In the genomic region with DNA sequence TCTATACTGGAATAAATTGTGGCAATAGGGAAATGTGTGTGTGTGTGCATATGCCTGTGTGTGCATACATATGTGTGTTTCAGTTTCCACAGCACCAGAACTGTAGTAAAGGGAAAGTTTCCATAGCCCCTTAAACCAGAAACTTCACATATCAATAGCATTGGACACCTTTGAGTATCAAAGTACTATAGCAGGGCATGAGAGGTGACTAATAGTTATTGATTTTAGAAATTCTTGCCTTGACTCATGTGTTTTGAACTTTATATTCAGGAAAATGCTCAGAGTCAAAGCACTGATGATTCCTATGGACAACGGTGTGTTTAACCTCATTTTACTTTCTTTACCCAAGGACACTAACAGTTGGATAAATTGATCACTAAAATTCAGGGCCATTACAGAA, we compare ENCODE assay signal across 31 cellular contexts. TPM values are rescaled to one million over a fixed set of nuclear protein-coding genes. Genes with fewer than 3 reads are reported as not detected.
"Had no signal": no experiment of that assay in that cellular context is flagged by ENCODE, and none has a peak within 500 bp of the region (broad histone marks: within the 10 kb centered on the region; RNA-seq: fewer than 3 reads in every experiment).

No MANE protein-coding gene starts in this region.

- ATAC-seq: activated T-cell treated with anti-CD3 and anti-CD28 coated beads, Interleukin-2, amount 50 U/mL, for 4 hours had no signal

- H3K4me3 Mint-ChIP-seq: activated CD4-positive, alpha-beta memory T cell treated with anti-CD3 and anti-CD28 coated beads for 36 hours; activated naive CD4-positive, alpha-beta T cell treated with anti-CD3 and anti-CD28 coated beads, Interleukin-2, amount 10 ng/mL, durations not matched to agents 7 days and 5 days; activated T-cell treated with anti-CD3 and anti-CD28 coated beads, Interleukin-2, amount 50 U/mL, for 4 hours; activated T-helper 1 cell treated with anti-CD3 and anti-CD28 coated beads, Interleukin-12 subunit alpha, Interleukin-12 subunit beta, Interleukin-2, Interleukin-4 antibody, amounts not matched to agents 30 ng/mL and 10 ng/mL and 1 ng/mL, durations not matched to agents 14 hours and 24 hours and 36 hours; brain; T-helper 2 cell treated with Interferon-gamma antibody and Interleukin-4, amounts not matched to agents 5 μg/mL and 100 μg/mL, for 36 hours had no signal

- H3K36me3 Mint-ChIP-seq: activated CD4-positive, alpha-beta memory T cell treated with anti-CD3 and anti-CD28 coated beads for 36 hours; activated naive CD4-positive, alpha-beta T cell treated with anti-CD3 and anti-CD28 coated beads, Interleukin-2, amount 10 ng/mL, durations not matched to agents 7 days and 5 days; brain had no signal

- FAIRE-seq: bronchial epithelial cell, TTC549 had no signal

- H3K27ac Mint-ChIP-seq: activated CD4-positive, alpha-beta memory T cell treated with anti-CD3 and anti-CD28 coated beads for 36 hours; activated naive CD4-positive, alpha-beta T cell treated with anti-CD3 and anti-CD28 coated beads, Interleukin-2, amount 10 ng/mL, durations not matched to agents 7 days and 5 days; activated T-helper 1 cell treated with anti-CD3 and anti-CD28 coated beads, Interleukin-12 subunit alpha, Interleukin-12 subunit beta, Interleukin-2, Interleukin-4 antibody, amounts not matched to agents 30 ng/mL and 10 ng/mL and 1 ng/mL, durations not matched to agents 14 hours and 24 hours and 36 hours; brain; T-helper 2 cell treated with Interferon-gamma antibody and Interleukin-4, amounts not matched to agents 5 μg/mL and 100 μg/mL, for 36 hours had no signal

- DNase-seq: activated CD4-positive, alpha-beta memory T cell treated with anti-CD3 and anti-CD28 coated beads for 36 hours; activated CD4-positive, alpha-beta T cell treated with anti-CD3 and anti-CD28 coated beads, Interleukin-2, amount 50 U/mL, for 1 hour; activated CD8-positive, alpha-beta memory T cell treated with anti-CD3 and anti-CD28 coated beads, Interleukin-2, amount 50 U/mL, for 4 hours; activated effector memory CD4-positive, alpha-beta T cell treated with Interleukin-2 at 50 U/mL for 16 hours; activated naive CD4-positive, alpha-beta T cell treated with anti-CD3 and anti-CD28 coated beads, Interleukin-2, amount 10 ng/mL, durations not matched to agents 7 days and 5 days; activated T-cell treated with anti-CD3 and anti-CD28 coated beads for 4 hours; activated T-cell treated with anti-CD3 and anti-CD28 coated beads, Interleukin-2, amount 50 U/mL, for 4 hours; anterior cingulate cortex; caudate nucleus; cerebellar nuclear complex; MM.1S; MV-4-11; NCI-H1092; NCI-H1436 treated with DMSO at 0.1 percent for 48 hours; NCI-H1694 treated with DMSO at 0.1 percent for 48 hours; NCI-H2029 treated with DMSO at 0.1 percent for 48 hours; NCI-H2107; NCI-H2171; NCI-H510A; NCI-H526; NCI-H748 treated with DMSO at 0.1 percent for 48 hours; NK-92 treated with Interleukin-12 subunit alpha and Interleukin-12 subunit beta, amount 100 ng/mL, for 24 hours; Right ventricle myocardium superior had no signal

- H3K9me3 Mint-ChIP-seq: activated CD4-positive, alpha-beta memory T cell treated with anti-CD3 and anti-CD28 coated beads for 36 hours; activated T-cell treated with anti-CD3 and anti-CD28 coated beads, Interleukin-2, amount 50 U/mL, for 4 hours; activated T-helper 1 cell treated with anti-CD3 and anti-CD28 coated beads, Interleukin-12 subunit alpha, Interleukin-12 subunit beta, Interleukin-2, Interleukin-4 antibody, amounts not matched to agents 30 ng/mL and 10 ng/mL and 1 ng/mL, durations not matched to agents 14 hours and 24 hours and 36 hours; brain; T-helper 2 cell treated with Interferon-gamma antibody and Interleukin-4, amounts not matched to agents 5 μg/mL and 100 μg/mL, for 36 hours had no signal

- H3K27me3 Mint-ChIP-seq: brain had no signal

RNA-seq across cellular contexts. Expression of a gene that starts 50.0 kb away (rescaled TPM):
- total RNA-seq: activated CD4-positive, alpha-beta memory T cell treated with anti-CD3 and anti-CD28 coated beads for 36 hours; activated T-helper 1 cell treated with anti-CD3 and anti-CD28 coated beads, Interleukin-12 subunit alpha, Interleukin-12 subunit beta, Interleukin-2, Interleukin-4 antibody, amounts not matched to agents 30 ng/mL and 10 ng/mL and 1 ng/mL, durations not matched to agents 14 hours and 24 hours and 36 hours; LHCN-M2; OCI-LY7; Right ventricle myocardium superior; T-helper 1 cell treated with Interleukin-12 subunit alpha and Interleukin-12 subunit beta and Interleukin-4 antibody, amounts not matched to agents 30 ng/mL and 1 ng/mL, for 36 hours had no signal
